Comparison of ENCODE assay signal across 2 cellular contexts in the genomic region with DNA sequence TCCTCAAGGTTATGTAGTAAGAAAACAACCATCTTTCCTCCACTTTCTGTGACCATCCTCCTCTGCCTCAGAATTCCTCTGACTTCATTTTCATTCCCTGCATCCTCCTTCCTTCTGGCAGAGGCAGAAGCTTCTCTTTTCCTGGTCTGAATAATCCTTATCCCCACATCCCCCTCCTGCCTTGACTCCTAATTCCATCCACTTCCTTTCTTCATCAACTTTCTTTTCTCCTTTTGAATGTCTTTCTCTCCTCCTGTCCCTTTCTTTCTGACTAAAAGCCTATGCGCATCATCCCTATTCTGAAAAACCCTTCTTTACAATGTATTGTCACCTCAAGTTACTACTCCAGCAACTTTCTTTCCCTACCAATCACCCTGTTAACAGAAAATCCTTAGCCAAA.
TF ChIP-seq lines count a peak whose summit lies in the region.

No MANE protein-coding gene starts in this region.

TF ChIP-seq in liver, 16 proteins besides CTCF, POLR2A, EP300 and RAD21 (continued from another document):
- TF ChIP-seq, protein P1, sequence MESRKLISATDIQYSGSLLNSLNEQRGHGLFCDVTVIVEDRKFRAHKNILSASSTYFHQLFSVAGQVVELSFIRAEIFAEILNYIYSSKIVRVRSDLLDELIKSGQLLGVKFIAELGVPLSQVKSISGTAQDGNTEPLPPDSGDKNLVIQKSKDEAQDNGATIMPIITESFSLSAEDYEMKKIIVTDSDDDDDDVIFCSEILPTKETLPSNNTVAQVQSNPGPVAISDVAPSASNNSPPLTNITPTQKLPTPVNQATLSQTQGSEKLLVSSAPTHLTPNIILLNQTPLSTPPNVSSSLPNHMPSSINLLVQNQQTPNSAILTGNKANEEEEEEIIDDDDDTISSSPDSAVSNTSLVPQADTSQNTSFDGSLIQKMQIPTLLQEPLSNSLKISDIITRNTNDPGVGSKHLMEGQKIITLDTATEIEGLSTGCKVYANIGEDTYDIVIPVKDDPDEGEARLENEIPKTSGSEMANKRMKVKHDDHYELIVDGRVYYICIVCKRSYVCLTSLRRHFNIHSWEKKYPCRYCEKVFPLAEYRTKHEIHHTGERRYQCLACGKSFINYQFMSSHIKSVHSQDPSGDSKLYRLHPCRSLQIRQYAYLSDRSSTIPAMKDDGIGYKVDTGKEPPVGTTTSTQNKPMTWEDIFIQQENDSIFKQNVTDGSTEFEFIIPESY (IDR thresholded peaks at IDR 0.05), result no peak
- TF ChIP-seq SP1 (IDR thresholded peaks at IDR 0.05) (no peak), HNF4A (conservative IDR thresholded peaks at IDR 0.05) (no peak), EGR1 (IDR thresholded peaks at IDR 0.05; ENCODE audit: low read depth in 2 of 2) (no peak)
- TF ChIP-seq, protein P2, sequence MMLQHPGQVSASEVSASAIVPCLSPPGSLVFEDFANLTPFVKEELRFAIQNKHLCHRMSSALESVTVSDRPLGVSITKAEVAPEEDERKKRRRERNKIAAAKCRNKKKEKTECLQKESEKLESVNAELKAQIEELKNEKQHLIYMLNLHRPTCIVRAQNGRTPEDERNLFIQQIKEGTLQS (IDR thresholded peaks at IDR 0.05), result no peak

TF ChIP-seq in HepG2, 621 proteins besides CTCF, POLR2A, EP300 and RAD21 (continued from another document):
- TF ChIP-seq CHD2 (IDR thresholded peaks at IDR 0.05; ENCODE audit: low read depth, low read length) (no peak), ELF4 (CRISPR knock-in tag; IDR thresholded peaks at IDR 0.05; ENCODE audit: borderline replicate concordance) (no peak), ZNF788 (CRISPR knock-in tag; IDR thresholded peaks at IDR 0.05; ENCODE audit: borderline replicate concordance) (no peak), POLR2AphosphoS5 (IDR thresholded peaks at IDR 0.05; ENCODE audit: low read depth, low read length) (no peak)
- TF ChIP-seq, protein P3, sequence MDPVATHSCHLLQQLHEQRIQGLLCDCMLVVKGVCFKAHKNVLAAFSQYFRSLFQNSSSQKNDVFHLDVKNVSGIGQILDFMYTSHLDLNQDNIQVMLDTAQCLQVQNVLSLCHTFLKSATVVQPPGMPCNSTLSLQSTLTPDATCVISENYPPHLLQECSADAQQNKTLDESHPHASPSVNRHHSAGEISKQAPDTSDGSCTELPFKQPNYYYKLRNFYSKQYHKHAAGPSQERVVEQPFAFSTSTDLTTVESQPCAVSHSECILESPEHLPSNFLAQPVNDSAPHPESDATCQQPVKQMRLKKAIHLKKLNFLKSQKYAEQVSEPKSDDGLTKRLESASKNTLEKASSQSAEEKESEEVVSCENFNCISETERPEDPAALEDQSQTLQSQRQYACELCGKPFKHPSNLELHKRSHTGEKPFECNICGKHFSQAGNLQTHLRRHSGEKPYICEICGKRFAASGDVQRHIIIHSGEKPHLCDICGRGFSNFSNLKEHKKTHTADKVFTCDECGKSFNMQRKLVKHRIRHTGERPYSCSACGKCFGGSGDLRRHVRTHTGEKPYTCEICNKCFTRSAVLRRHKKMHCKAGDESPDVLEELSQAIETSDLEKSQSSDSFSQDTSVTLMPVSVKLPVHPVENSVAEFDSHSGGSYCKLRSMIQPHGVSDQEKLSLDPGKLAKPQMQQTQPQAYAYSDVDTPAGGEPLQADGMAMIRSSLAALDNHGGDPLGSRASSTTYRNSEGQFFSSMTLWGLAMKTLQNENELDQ (CRISPR knock-in tag; IDR thresholded peaks at IDR 0.05; ENCODE audit: borderline replicate concordance), result no peak
- TF ChIP-seq, protein P4, sequence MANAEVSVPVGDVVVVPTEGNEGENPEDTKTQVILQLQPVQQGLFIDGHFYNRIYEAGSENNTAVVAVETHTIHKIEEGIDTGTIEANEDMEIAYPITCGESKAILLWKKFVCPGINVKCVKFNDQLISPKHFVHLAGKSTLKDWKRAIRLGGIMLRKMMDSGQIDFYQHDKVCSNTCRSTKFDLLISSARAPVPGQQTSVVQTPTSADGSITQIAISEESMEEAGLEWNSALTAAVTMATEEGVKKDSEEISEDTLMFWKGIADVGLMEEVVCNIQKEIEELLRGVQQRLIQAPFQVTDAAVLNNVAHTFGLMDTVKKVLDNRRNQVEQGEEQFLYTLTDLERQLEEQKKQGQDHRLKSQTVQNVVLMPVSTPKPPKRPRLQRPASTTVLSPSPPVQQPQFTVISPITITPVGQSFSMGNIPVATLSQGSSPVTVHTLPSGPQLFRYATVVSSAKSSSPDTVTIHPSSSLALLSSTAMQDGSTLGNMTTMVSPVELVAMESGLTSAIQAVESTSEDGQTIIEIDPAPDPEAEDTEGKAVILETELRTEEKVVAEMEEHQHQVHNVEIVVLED (CRISPR knock-in tag; IDR thresholded peaks at IDR 0.05; ENCODE audit: borderline replicate concordance), result no peak
